ENCODE assay signal across 28 cellular contexts in the genomic region with DNA sequence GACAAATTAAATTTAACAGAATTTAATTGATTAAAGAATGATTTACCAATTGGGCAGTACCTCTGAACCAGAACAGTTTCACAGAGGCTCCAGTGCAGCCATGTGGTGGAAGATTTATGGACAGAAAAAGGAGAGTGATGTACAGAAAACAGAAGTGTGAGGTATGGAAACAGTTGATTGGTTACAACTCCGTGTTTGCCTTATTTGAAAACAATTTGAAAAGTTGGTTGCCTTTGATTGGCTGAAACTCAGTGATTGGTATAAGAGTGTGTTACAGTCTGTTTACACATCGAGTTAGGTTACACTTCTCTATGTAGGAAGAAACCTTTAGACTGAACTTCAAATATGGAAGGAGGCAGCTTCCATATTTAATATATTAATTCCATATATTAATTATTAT.
"Had no signal": no experiment of that assay in that cellular context is flagged by ENCODE, and none has a peak within 500 bp of the region (broad histone marks: within the 10 kb centered on the region; RNA-seq: fewer than 3 reads in every experiment).

No MANE protein-coding gene starts in this region.

- H3K27me3 Mint-ChIP-seq: dendritic cell treated with granulocyte-macrophage colony-stimulating factor and Interleukin-4, amounts not matched to agents 40 ng/mL and 50 ng/mL, for 4 days; naive B cell; natural killer cell treated with Interleukin-12 subunit alpha and Interleukin-12 subunit beta and Interleukin-15 and Interleukin-18, amount 100 ng/mL, for 72 hours; type B pancreatic cell had no signal

- H3K36me3 Mint-ChIP-seq: naive B cell; natural killer cell treated with Interleukin-12 subunit alpha and Interleukin-12 subunit beta and Interleukin-15 and Interleukin-18, amount 100 ng/mL, for 72 hours; stimulated activated effector memory CD8-positive, alpha-beta T cell treated with anti-CD3 and anti-CD28 coated beads, Interleukin-12 subunit alpha, Interleukin-12 subunit beta, amount 100 ng/mL, for 72 hours had no signal

- DNase-seq: colonic mucosa; effector CD8-positive, alpha-beta T cell; endodermal cell; foreskin fibroblast; gastrocnemius medialis; heart left ventricle; kidney; left lung; mesenchymal stem cell; mucosa of descending colon; naive B cell; stimulated activated CD4-positive, alpha-beta T cell treated with anti-CD3 and anti-CD28 coated beads, Interleukin-12 subunit alpha, Interleukin-12 subunit beta, amount 100 ng/mL, for 4 hours; stimulated activated CD4-positive, alpha-beta T cell treated with anti-CD3 and anti-CD28 coated beads, Interleukin-1b, Interleukin-23, amount 100 ng/mL, for 48 hours; stimulated activated CD4-positive, alpha-beta T cell treated with anti-CD3 and anti-CD28 coated beads, Interleukin-4, amount 100 ng/mL, for 24 hours; stimulated activated naive CD8-positive, alpha-beta T cell treated with anti-CD3 and anti-CD28 coated beads, Interleukin-15, Interleukin-2, amounts not matched to agents 100 U/mL and 50 U/mL, for 24 hours; substantia nigra; testis; tibial artery had no signal

- H3K4me3 Mint-ChIP-seq: dendritic cell treated with granulocyte-macrophage colony-stimulating factor and Interleukin-4, amounts not matched to agents 40 ng/mL and 50 ng/mL, for 4 days; endodermal cell; mesothelial cell of epicardium; naive B cell; natural killer cell treated with Interleukin-12 subunit alpha and Interleukin-12 subunit beta and Interleukin-15 and Interleukin-18, amount 100 ng/mL, for 72 hours; neural progenitor cell; stimulated activated effector memory CD8-positive, alpha-beta T cell treated with anti-CD3 and anti-CD28 coated beads, Interleukin-12 subunit alpha, Interleukin-12 subunit beta, amount 100 ng/mL, for 72 hours; type B pancreatic cell had no signal

- H3K27ac Mint-ChIP-seq: dendritic cell treated with granulocyte-macrophage colony-stimulating factor and Interleukin-4, amounts not matched to agents 40 ng/mL and 50 ng/mL, for 4 days; endodermal cell; mesothelial cell of epicardium; natural killer cell treated with Interleukin-12 subunit alpha and Interleukin-12 subunit beta and Interleukin-15 and Interleukin-18, amount 100 ng/mL, for 72 hours; neural progenitor cell; stimulated activated effector memory CD8-positive, alpha-beta T cell treated with anti-CD3 and anti-CD28 coated beads, Interleukin-12 subunit alpha, Interleukin-12 subunit beta, amount 100 ng/mL, for 72 hours; type B pancreatic cell had no signal

- ATAC-seq: esophagus mucosa; gastrocnemius medialis; heart left ventricle; left lung; mucosa of descending colon; natural killer cell treated with Interleukin-12 subunit alpha and Interleukin-12 subunit beta and Interleukin-15 and Interleukin-18, amount 100 ng/mL, for 72 hours; sciatic nerve; stimulated activated effector memory CD8-positive, alpha-beta T cell treated with anti-CD3 and anti-CD28 coated beads, Interleukin-12 subunit alpha, Interleukin-12 subunit beta, amount 100 ng/mL, for 72 hours; stimulated activated naive CD8-positive, alpha-beta T cell treated with anti-CD3 and anti-CD28 coated beads, Interleukin-15, Interleukin-2, amounts not matched to agents 100 U/mL and 50 U/mL, for 24 hours had no signal

- H3K4me1 Mint-ChIP-seq: neural progenitor cell; stimulated activated effector memory CD8-positive, alpha-beta T cell treated with anti-CD3 and anti-CD28 coated beads, Interleukin-12 subunit alpha, Interleukin-12 subunit beta, amount 100 ng/mL, for 72 hours had no signal

- H3K9me3 ChIP-seq: colonic mucosa, gastrocnemius medialis, heart left ventricle, left lung, mucosa of descending colon, prostate gland, right atrium auricular region, testis, tibial artery had no signal
